ENCODE assay signal across 8 cellular contexts in genomic region chr9:86282979-86283535, GRCh38. TPM values are rescaled to one million over a fixed set of nuclear protein-coding genes. Genes with fewer than 3 reads are reported as not detected.
DNase-seq lines count a peak whose midpoint lies in the region; ATAC-seq lines count a peak whose summit lies in the region.

No MANE protein-coding gene starts in this region.

- H3K4me1 ChIP-seq in skeletal muscle satellite cell (ENCODE audit: control insufficient read depth, insufficient read depth, low read length), result peaks cover 16% of the 10 kb centered on the region

- H3K4me3 ChIP-seq in iPS-11a (ENCODE audit: low read depth, low read length) (peak overlapping the region; percentile 73), skeletal muscle satellite cell (ENCODE audit: low read length) (peak overlapping the region; percentile 82)

- DNase-seq in GF-D8 (lab: John Stamatoyannopoulos, UW) (peak; percentile 22), LoVo (ENCODE audit: low spot score) (peak; percentile 63), amniotic stem cell (lab: John Stamatoyannopoulos, UW) (peak; percentile 69), NCI-H1048 (lab: John Stamatoyannopoulos, UW) (no peak), NCI-H1105 treated with DMSO at 0.1 percent for 48 hours (lab: John Stamatoyannopoulos, UW) (no peak)

- peaks cover 28% of the 10 kb centered on the region for H3K36me3 ChIP-seq in skeletal muscle satellite cell (ENCODE audit: insufficient read depth, low read length)

- H3K4me2 ChIP-seq in skeletal muscle satellite cell (ENCODE audit: low read length), result peak overlapping the region; percentile 92

- ATAC-seq in GM21717 (IDR thresholded peaks at IDR 0.05; ENCODE audit: unreplicated experiment), result peak; percentile 30

- no peaks in the 10 kb centered on the region for H3K9me3 ChIP-seq in skeletal muscle satellite cell (replicated peaks; ENCODE audit: low read length)

- peak overlapping the region; percentile 97 for H3K9ac ChIP-seq in skeletal muscle satellite cell (ENCODE audit: low read depth, low read length)

- H3K27me3 ChIP-seq in skeletal muscle satellite cell (ENCODE audit: control insufficient read depth, insufficient read depth, low read length), result no peaks in the 10 kb centered on the region

RNA-seq across cellular contexts. Expression of gene ISCA1, which starts 0.7 kb away (rescaled TPM):
- total RNA-seq in skeletal muscle satellite cell (2012; rRNA removed), result 33.7 and 40.6 TPM in 2 replicates

RNA-seq across cellular contexts. Expression of gene C9orf153, which starts 23.6 kb away (rescaled TPM):
- total RNA-seq in skeletal muscle satellite cell (2012; rRNA removed), result under 0.01 and 0.22 TPM in 2 replicates

Comparison
In these comparisons a context has a peak if more than half of its experiments do, and no peak if none do; other contexts are left out.
1. DNase-seq: peak in GF-D8 (single experiment), LoVo (single experiment) and amniotic stem cell (single experiment); none in NCI-H1048 (single experiment) and NCI-H1105 treated with DMSO at 0.1 percent for 48 hours (single experiment).